9 cellular contexts compared by ENCODE assay signal in genomic region chr1:53944469-53945182, GRCh38. TPM values are rescaled to one million over a fixed set of nuclear protein-coding genes. Genes with fewer than 3 reads are reported as not detected.
DNase-seq lines count a peak whose midpoint lies in the region; TF ChIP-seq lines count a peak whose summit lies in the region.
"Had no signal": no experiment of that assay in that cellular context is flagged by ENCODE, and none has a peak within 500 bp of the region (broad histone marks: within the 10 kb centered on the region; RNA-seq: fewer than 3 reads in every experiment).

No MANE protein-coding gene starts in this region.

- H3K27ac Mint-ChIP-seq in Calu3 (ENCODE audit: unreplicated experiment) (peak overlapping the region; percentile 80), mesothelial cell of epicardium (peak overlapping the region; percentile 96)

- peaks cover 29% of the 10 kb centered on the region for H3K36me3 Mint-ChIP-seq in Calu3 (ENCODE audit: insufficient read depth, unreplicated experiment)
- peaks cover 2% of the 10 kb centered on the region for H3K36me3 Mint-ChIP-seq in mesothelial cell of epicardium

- H3K27me3 Mint-ChIP-seq in Calu3 (ENCODE audit: unreplicated experiment) (no peaks in the 10 kb centered on the region), mesothelial cell of epicardium (ENCODE audit: low read depth) (no peaks in the 10 kb centered on the region)

- peak overlapping the region; percentile 84 for H3K4me3 ChIP-seq in LNCaP clone FGC (ENCODE audit: low read depth, low read length)

- H3K4me3 Mint-ChIP-seq in Calu3 (ENCODE audit: low read depth, unreplicated experiment) (peak overlapping the region; percentile 98), mesothelial cell of epicardium (peak overlapping the region; percentile 93)

- CTCF ChIA-PET in Calu3 (lab: Charles Lee), result interaction anchor here (1.1 to 2.6 kb wide), 5 partner anchors 14 to 84 kb away, joined by 5 to 22 read pairs (median 8); partner anchors contain the start of gene YIPF1

- no peak for DNase-seq in Calu3
- DNase-seq in LNCaP clone FGC (ENCODE audit: low read depth), result no peak
- peak in 1 of 61 donors; percentile 14 for DNase-seq in caudate nucleus (lab: John Stamatoyannopoulos, UW)
- DNase-seq in mesothelial cell of epicardium (ENCODE audit: low spot score in 2 of 2, unreplicated experiment in 2 of 2), result no peak
- DNase-seq in HPDE6-E6E7 (ENCODE audit: extremely low spot score), result no peak
- DNase-seq in OCI-M2 (lab: John Stamatoyannopoulos, UW; ENCODE audit: unreplicated experiment), result no peak
- DNase-seq in COLO829 (ENCODE audit: low spot score), result no peak
- DNase-seq in NCI-H2196 (lab: John Stamatoyannopoulos, UW; ENCODE audit: unreplicated experiment), result no peak

- no TSS peak for BruUV-seq in Calu3 (replicated peaks; lab: Mats Ljungman, UMichigan)

- peak overlapping the region; percentile 42 for H3K27ac ChIP-seq in caudate nucleus (ENCODE audit: low read depth, low read length)

- TF ChIP-seq CTCF in Calu3 (IDR thresholded peaks at IDR 0.05; ENCODE audit: unreplicated experiment) (no peak), LNCaP clone FGC (IDR thresholded peaks at IDR 0.05; ENCODE audit: control insufficient read depth, extremely low read depth, insufficient read depth) (no peak), mesothelial cell of epicardium (IDR thresholded peaks at IDR 0.05; ENCODE audit: unreplicated experiment) (no peak)

- intact Hi-C loops in Calu3 (cut with micrococcal nuclease; ENCODE audit: unreplicated experiment), result no loop called here

- H3K4me1 Mint-ChIP-seq in Calu3 (ENCODE audit: low read depth, unreplicated experiment), result peaks cover 23% of the 10 kb centered on the region
- H3K4me1 Mint-ChIP-seq in mesothelial cell of epicardium, result peaks cover 42% of the 10 kb centered on the region

- H3K9me3 Mint-ChIP-seq in Calu3 (ENCODE audit: low read depth, unreplicated experiment), result no peaks in the 10 kb centered on the region
- no peaks in the 10 kb centered on the region for H3K9me3 Mint-ChIP-seq in mesothelial cell of epicardium

RNA-seq across cellular contexts. Expression of gene IFT25, which starts 0.9 kb away (rescaled TPM):
- total RNA-seq in Calu3 (2022) (25.8 and 30.0 TPM in 2 replicates), mesothelial cell of epicardium (36.8 to 38.2 TPM (median 37.0 TPM) in 3 replicates)

RNA-seq across cellular contexts. Expression of gene LRRC42, which starts 1.5 kb away (rescaled TPM):
- 23.8 and 24.9 TPM in 2 replicates for total RNA-seq in Calu3 (2022)
- total RNA-seq in mesothelial cell of epicardium, result 42.1 to 43.4 TPM (median 43.2 TPM) in 3 replicates

RNA-seq across cellular contexts. Expression of gene DIO1, which starts 50.6 kb away (rescaled TPM):
- not detected in 2 replicates for total RNA-seq in Calu3 (2022)
- not detected in 3 replicates for total RNA-seq in mesothelial cell of epicardium
- total RNA-seq: T-helper 1 cell treated with Interleukin-12 subunit alpha and Interleukin-12 subunit beta and Interleukin-4 antibody, amounts not matched to agents 30 ng/mL and 1 ng/mL, for 36 hours had no signal

RNA-seq across cellular contexts. Expression of gene YIPF1, which starts 55.0 kb away (rescaled TPM):
- 15.2 and 18.2 TPM in 2 replicates for total RNA-seq in Calu3 (2022)
- total RNA-seq in mesothelial cell of epicardium, result 29.1 to 30.9 TPM (median 30.2 TPM) in 3 replicates
